ENCODE assay signal across 22 cellular contexts in genomic region chr5:38060354-38060753, GRCh38.
A peak's percentile ranks its signal among the peaks of the same experiment; 100 is the strongest.
DNase-seq lines count a peak whose midpoint lies in the region; ATAC-seq and TF ChIP-seq lines count a peak whose summit lies in the region.
"Had no signal": no experiment of that assay in that cellular context is flagged by ENCODE, and none has a peak within 500 bp of the region (broad histone marks: within the 10 kb centered on the region; RNA-seq: fewer than 3 reads in every experiment).

No MANE protein-coding gene starts in this region.

- H3K79me2 ChIP-seq in fibroblast of lung (ENCODE audit: control insufficient read depth, insufficient read depth, low read length) = no peaks in the 10 kb centered on the region

- intact Hi-C loops in tibial artery (cut with DNase I; ENCODE audit: low total_unique reads) = no loop called here

- peak overlapping the region; percentile 98 for H3K27ac ChIP-seq in SJSA1
- H3K27ac ChIP-seq in fibroblast of lung (ENCODE audit: insufficient read depth, low read length) = no peak overlapping the region
- peak overlapping the region; percentile 44 to 65 for H3K27ac ChIP-seq in tibial artery
- H3K27ac ChIP-seq: 22Rv1, colonic mucosa, PC-9, psoas muscle had no signal

- H2AFZ ChIP-seq in fibroblast of lung (ENCODE audit: low read length) = no peak overlapping the region
- H2AFZ ChIP-seq: PC-9 had no signal

- no peak for TF ChIP-seq CTCF in fibroblast of lung (conservative IDR thresholded peaks at IDR 0.05 in 1 of 2, IDR thresholded peaks at IDR 0.05 in 1 of 2; ENCODE audit: low read depth in 1 of 2, low read length in 2 of 2)
- no peak for TF ChIP-seq CTCF in tibial artery (IDR thresholded peaks at IDR 0.05)

- H3K4me2 ChIP-seq in fibroblast of lung (ENCODE audit: extremely low read depth, insufficient read depth, low read length) = peak overlapping the region; percentile 37
- H3K4me2 ChIP-seq: PC-9 had no signal

- ATAC-seq in GM21360 (IDR thresholded peaks at IDR 0.05; ENCODE audit: unreplicated experiment) (no peak), GM21390 (IDR thresholded peaks at IDR 0.05; ENCODE audit: unreplicated experiment) (no peak)
- ATAC-seq: psoas muscle had no signal

- H3K36me3 ChIP-seq in SJSA1 = no peaks in the 10 kb centered on the region
- no peaks in the 10 kb centered on the region for H3K36me3 ChIP-seq in fibroblast of lung (ENCODE audit: control insufficient read depth, insufficient read depth, low read length)
- H3K36me3 ChIP-seq in tibial artery = no peaks in the 10 kb centered on the region
- H3K36me3 ChIP-seq: colonic mucosa had no signal

- no peaks in the 10 kb centered on the region for H3K27me3 ChIP-seq in SJSA1 (replicated peaks)
- no peaks in the 10 kb centered on the region for H3K27me3 ChIP-seq in fibroblast of lung (ENCODE audit: control insufficient read depth, insufficient read depth, low read length)
- H3K27me3 ChIP-seq in tibial artery = no peaks in the 10 kb centered on the region
- H3K27me3 ChIP-seq: colonic mucosa had no signal

- DNase-seq in DMS53 (lab: John Stamatoyannopoulos, UW) (peak; percentile 1), DMS53 treated with DMSO at 0.1 percent for 48 hours (lab: John Stamatoyannopoulos, UW; ENCODE audit: unreplicated experiment) (no peak), SJSA1 (ENCODE audit: low read depth in 1 of 2, low spot score in 2 of 2) (peak in 1 of 2 experiments; percentile 84), fibroblast of lung (ENCODE audit: low read depth in 2 of 2) (peak; percentile 39 to 87), tibial artery (no peak), NOMO-1 (lab: John Stamatoyannopoulos, UW; ENCODE audit: unreplicated experiment in 2 of 2) (no peak)
- DNase-seq: activated CD4-positive, alpha-beta memory T cell treated with anti-CD3 and anti-CD28 coated beads for 36 hours; CD4-positive, CD25-positive, alpha-beta regulatory T cell; colonic mucosa; DND-41; glutamatergic neuron; GOT3; immature natural killer cell; NCI-H1092 treated with DMSO at 0.1 percent for 48 hours; NCI-H2107; NCI-H526; PC-9; psoas muscle; stimulated activated naive CD4-positive, alpha-beta T cell had no signal

- peaks cover 27% of the 10 kb centered on the region for H3K4me1 ChIP-seq in SJSA1 (replicated peaks)
- no peaks in the 10 kb centered on the region for H3K4me1 ChIP-seq in fibroblast of lung (ENCODE audit: control insufficient read depth, extremely low read depth, insufficient read depth, low read length)
- H3K4me1 ChIP-seq in tibial artery = peaks cover 0 to 15% (median 0%) of the 10 kb centered on the region in 4 donors
- H3K4me1 ChIP-seq: colonic mucosa, psoas muscle had no signal

- no peak overlapping the region for H3K9ac ChIP-seq in fibroblast of lung (ENCODE audit: insufficient read depth, low read length)

- H3K4me3 ChIP-seq in SJSA1 (no peak overlapping the region), fibroblast of lung (replicated peaks in 1 of 4; ENCODE audit: control extremely low read depth in 1 of 4, insufficient read depth in 1 of 4, low read depth in 3 of 4, low read length in 4 of 4) (no peak overlapping the region), tibial artery (no peak overlapping the region)
- H3K4me3 ChIP-seq: colonic mucosa, PC-9, psoas muscle had no signal

- no peaks in the 10 kb centered on the region for H4K20me1 ChIP-seq in fibroblast of lung (ENCODE audit: control insufficient read depth, extremely low read depth, insufficient read depth, low read length)

- H3K9me3 ChIP-seq in SJSA1 (replicated peaks) (no peaks in the 10 kb centered on the region), fibroblast of lung (ENCODE audit: control insufficient read depth, insufficient read depth, low read depth, low read length) (no peaks in the 10 kb centered on the region), tibial artery (no peaks in the 10 kb centered on the region)
- H3K9me3 ChIP-seq: colonic mucosa, psoas muscle had no signal

Comparison
In these comparisons a context has a peak if more than half of its experiments do, and no peak if none do; other contexts are left out.
1. DNase-seq: peak in DMS53 (single experiment) and fibroblast of lung (2 of 2); none in DMS53 treated with DMSO at 0.1 percent for 48 hours (single experiment), tibial artery (0 of 2) and NOMO-1 (0 of 2).